ENCODE assay signal across 21 cellular contexts in the genomic region with DNA sequence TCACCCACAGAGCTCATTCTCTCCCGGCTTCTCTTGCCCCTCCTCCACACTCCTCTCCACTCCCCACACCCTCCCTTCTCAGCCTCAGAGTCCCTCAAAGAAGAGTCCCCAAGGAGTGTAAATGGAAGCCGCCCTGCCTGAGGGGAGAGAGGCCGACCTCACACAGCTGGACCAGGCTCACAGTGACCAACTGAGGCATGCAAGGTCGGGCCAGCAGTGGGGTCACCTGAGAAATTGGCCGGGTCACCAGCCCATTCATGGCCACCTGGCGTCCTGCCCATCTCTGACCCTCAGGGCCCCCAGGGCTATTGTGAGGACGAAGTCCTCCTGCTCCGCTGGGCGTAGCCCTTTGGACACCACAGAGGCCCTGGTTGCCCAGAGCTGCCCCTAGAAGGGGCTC. TPM values are rescaled to one million over a fixed set of nuclear protein-coding genes. Genes with fewer than 3 reads are reported as not detected.
A peak's percentile ranks its signal among the peaks of the same experiment; 100 is the strongest.
DNase-seq lines count a peak whose midpoint lies in the region; ATAC-seq, FAIRE-seq and TF ChIP-seq lines count a peak whose summit lies in the region.
"Had no signal": no experiment of that assay in that cellular context is flagged by ENCODE, and none has a peak within 500 bp of the region (broad histone marks: within the 10 kb centered on the region; RNA-seq: fewer than 3 reads in every experiment).

No MANE protein-coding gene starts in this region.

- no peak for TF ChIP-seq CTCF in parathyroid adenoma (IDR thresholded peaks at IDR 0.05)

- H3K4me2 ChIP-seq in parathyroid adenoma (ENCODE audit: low read length): no peak overlapping the region
- H3K4me2 ChIP-seq: PC-9 had no signal

- H3K4me3 ChIP-seq in parathyroid adenoma (ENCODE audit: low read depth, low read length): no peak overlapping the region
- H3K4me3 ChIP-seq: PC-9, SJCRH30 had no signal

- no peaks in the 10 kb centered on the region for H3K79me2 ChIP-seq in parathyroid adenoma

- H3K27ac ChIP-seq in parathyroid adenoma: no peak overlapping the region
- H3K27ac ChIP-seq: PC-9, RWPE1, SJCRH30 had no signal

- FAIRE-seq in H54 (lab: Jason Lieb, UNC): no peak
- FAIRE-seq: GM19239 had no signal

- peak; percentile 40 for ATAC-seq in left ventricle myocardium superior
- no peak for ATAC-seq in Right ventricle myocardium superior (ENCODE audit: poor library complexity)
- ATAC-seq in GM19351 (IDR thresholded peaks at IDR 0.05; ENCODE audit: unreplicated experiment): no peak

- H3K27me3 ChIP-seq in parathyroid adenoma (ENCODE audit: control insufficient read depth, insufficient read depth, low read length): no peaks in the 10 kb centered on the region
- H3K27me3 ChIP-seq: SJCRH30 had no signal

- no peaks in the 10 kb centered on the region for H3K9me3 ChIP-seq in parathyroid adenoma (ENCODE audit: control insufficient read depth, low read length)
- H3K9me3 ChIP-seq: Caco-2, SJCRH30 had no signal

- H3K9ac ChIP-seq in parathyroid adenoma: no peak overlapping the region

- no peaks in the 10 kb centered on the region for H3K36me3 ChIP-seq in parathyroid adenoma (ENCODE audit: control insufficient read depth, insufficient read depth, low read length)
- H3K36me3 ChIP-seq: SJCRH30 had no signal

- intact Hi-C loops in left ventricle myocardium superior (cut with micrococcal nuclease) (no loop called here), Right ventricle myocardium superior (cut with DNase I) (no loop called here)

- peaks cover 52% of the 10 kb centered on the region for H3K4me1 ChIP-seq in parathyroid adenoma
- H3K4me1 ChIP-seq: Caco-2, SJCRH30 had no signal

- H2AFZ ChIP-seq in parathyroid adenoma: peak overlapping the region; percentile 25
- H2AFZ ChIP-seq: PC-9 had no signal

- TF ChIP-seq POLR2A in H54 (IDR thresholded peaks at IDR 0.05; ENCODE audit: low read depth, low read length): no peak

- no peak for DNase-seq in left ventricle myocardium superior
- DNase-seq in Right ventricle myocardium superior: no peak
- DNase-seq in iPS-NIHi11 (ENCODE audit: low spot score): peak; percentile 28
- DNase-seq in H54 (ENCODE audit: insufficient read length, low spot score): no peak
- no peak for DNase-seq in GM03348 (ENCODE audit: low spot score)
- DNase-seq: Caco-2; CD4-positive, alpha-beta T cell; GDM1; HFFc6; IMR-90; NCI-H1048; NCI-H1436; NCI-H1930; NCI-H226; NCI-H524; PC-9; SJCRH30 had no signal

RNA-seq across cellular contexts. Expression of a gene that starts 49.5 kb away (rescaled TPM):
- total RNA-seq in left ventricle myocardium superior (38.8 TPM), Right ventricle myocardium superior (33.6 TPM)

RNA-seq across cellular contexts. Expression of a gene that starts 59.6 kb away (rescaled TPM):
- total RNA-seq in left ventricle myocardium superior (37.5 TPM), Right ventricle myocardium superior (35.0 TPM)
